ENCODE assay signal across 10 cellular contexts in genomic region chr16:50354629-50355456, GRCh38. TPM values are rescaled to one million over a fixed set of nuclear protein-coding genes. Genes with fewer than 3 reads are reported as not detected.
A peak's percentile ranks its signal among the peaks of the same experiment; 100 is the strongest.
DNase-seq lines count a peak whose midpoint lies in the region; ATAC-seq and TF ChIP-seq lines count a peak whose summit lies in the region.
"Had no signal": no experiment of that assay in that cellular context is flagged by ENCODE, and none has a peak within 500 bp of the region (broad histone marks: within the 10 kb centered on the region; RNA-seq: fewer than 3 reads in every experiment).

No MANE protein-coding gene starts in this region.

- TF ChIP-seq POLR2A in tibial nerve (IDR thresholded peaks at IDR 0.05) = no peak

- BruUV-seq in PC-3 (replicated peaks; lab: Mats Ljungman, UMichigan) = no TSS peak

- H3K27me3 Mint-ChIP-seq in activated CD8-positive, alpha-beta T cell treated with anti-CD3 and anti-CD28 coated beads for 36 hours = no peaks in the 10 kb centered on the region
- H3K27me3 Mint-ChIP-seq in activated CD8-positive, alpha-beta T cell treated with anti-CD3 and anti-CD28 coated beads, Interleukin-2, amount 10 ng/mL, durations not matched to agents 7 days and 5 days (ENCODE audit: low read depth) = no peaks in the 10 kb centered on the region
- H3K27me3 Mint-ChIP-seq: naive B cell had no signal

- WGBS in tibial nerve, 2 donors = 68 to 74% methylated on average over 11 of the region's 11 CpGs

- H3K4me3 ChIP-seq in PC-3 (ENCODE audit: low read length) (no peak overlapping the region), tibial nerve (no peak overlapping the region)

- no peaks in the 10 kb centered on the region for H3F3A ChIP-seq in PC-3 (ENCODE audit: low read length, unreplicated experiment)

- no peak for ATAC-seq in activated CD8-positive, alpha-beta T cell treated with anti-CD3 and anti-CD28 coated beads for 36 hours
- no peak for ATAC-seq in activated CD8-positive, alpha-beta T cell treated with anti-CD3 and anti-CD28 coated beads, Interleukin-2, amount 10 ng/mL, durations not matched to agents 7 days and 5 days
- ATAC-seq in PC-3 (no peak), HG03342 (IDR thresholded peaks at IDR 0.05; ENCODE audit: unreplicated experiment) (no peak), GM21528 (IDR thresholded peaks at IDR 0.05; ENCODE audit: low FRiP score, unreplicated experiment) (no peak)

- H3K4me3 Mint-ChIP-seq in activated CD8-positive, alpha-beta T cell treated with anti-CD3 and anti-CD28 coated beads for 36 hours = no peak overlapping the region
- H3K4me3 Mint-ChIP-seq in activated CD8-positive, alpha-beta T cell treated with anti-CD3 and anti-CD28 coated beads, Interleukin-2, amount 10 ng/mL, durations not matched to agents 7 days and 5 days = no peak overlapping the region
- H3K4me3 Mint-ChIP-seq: naive B cell; T-helper 1 cell treated with Interleukin-12 subunit alpha and Interleukin-12 subunit beta and Interleukin-4 antibody, amounts not matched to agents 30 μg/mL and 1 μg/mL, for 36 hours had no signal

- H3K9me3 Mint-ChIP-seq in activated CD8-positive, alpha-beta T cell treated with anti-CD3 and anti-CD28 coated beads for 36 hours = no peaks in the 10 kb centered on the region
- H3K9me3 Mint-ChIP-seq in activated CD8-positive, alpha-beta T cell treated with anti-CD3 and anti-CD28 coated beads, Interleukin-2, amount 10 ng/mL, durations not matched to agents 7 days and 5 days (ENCODE audit: insufficient read depth) = no peaks in the 10 kb centered on the region
- H3K9me3 Mint-ChIP-seq: naive B cell; T-helper 1 cell treated with Interleukin-12 subunit alpha and Interleukin-12 subunit beta and Interleukin-4 antibody, amounts not matched to agents 30 μg/mL and 1 μg/mL, for 36 hours had no signal

- no peak overlapping the region for H2AFZ ChIP-seq in PC-3 (ENCODE audit: low read length)

- no peaks in the 10 kb centered on the region for H3K9me2 ChIP-seq in PC-3 (replicated peaks; ENCODE audit: low read length)

- H3K9me3 ChIP-seq in PC-3 (ENCODE audit: low read length) (0 out of 2 replicates have a peak, but pooled peaks cover 5% of the 10 kb centered on the region), tibial nerve (no peaks in the 10 kb centered on the region)

- H3K36me3 Mint-ChIP-seq in activated CD8-positive, alpha-beta T cell treated with anti-CD3 and anti-CD28 coated beads for 36 hours (ENCODE audit: low read depth) = peaks cover 42% of the 10 kb centered on the region
- peaks cover 59% of the 10 kb centered on the region for H3K36me3 Mint-ChIP-seq in activated CD8-positive, alpha-beta T cell treated with anti-CD3 and anti-CD28 coated beads, Interleukin-2, amount 10 ng/mL, durations not matched to agents 7 days and 5 days (ENCODE audit: low read depth)

- no peak for DNase-seq in activated CD8-positive, alpha-beta T cell treated with anti-CD3 and anti-CD28 coated beads for 36 hours
- DNase-seq in activated CD8-positive, alpha-beta T cell treated with anti-CD3 and anti-CD28 coated beads, Interleukin-2, amount 10 ng/mL, durations not matched to agents 7 days and 5 days = no peak
- DNase-seq in PC-3 (peak; percentile 16), fibroblast of peridontal ligament (ENCODE audit: extremely low read depth) (peak; percentile 42), tibial nerve (ENCODE audit: low spot score in 2 of 2) (no peak), cerebellar cortex (ENCODE audit: low spot score) (no peak)
- DNase-seq: naive B cell had no signal

- 0 out of 2 replicates have a peak, but pooled peaks cover under 1% of the 10 kb centered on the region for H4K20me1 ChIP-seq in PC-3 (ENCODE audit: low read length)

- H3K27ac ChIP-seq in PC-3 (ENCODE audit: low read length) (no peak overlapping the region), tibial nerve (peak overlapping the region in 1 of 4 donors; percentile 21)

- no peak for TF ChIP-seq EP300 in tibial nerve (IDR thresholded peaks at IDR 0.05)

- TF ChIP-seq CTCF in activated CD8-positive, alpha-beta T cell treated with anti-CD3 and anti-CD28 coated beads for 36 hours (IDR thresholded peaks at IDR 0.05) = peak; percentile 92
- TF ChIP-seq CTCF in PC-3 (conservative IDR thresholded peaks at IDR 0.05; ENCODE audit: low read depth, low read length) (peak; percentile 57), tibial nerve (IDR thresholded peaks at IDR 0.05) (peak; percentile 29 to 57 (median 47))

- POLR2A ChIA-PET in activated CD8-positive, alpha-beta T cell treated with anti-CD3 and anti-CD28 coated beads for 36 hours (lab: Charles Lee) = interaction anchor here (1.3 to 2.7 kb wide), 2 partner anchors 28 to 32 kb away, joined by 4 to 8 read pairs; no protein-coding TSS in a partner anchor
- POLR2A ChIA-PET in activated CD8-positive, alpha-beta T cell treated with anti-CD3 and anti-CD28 coated beads, Interleukin-2, amount 10 ng/mL, durations not matched to agents 7 days and 5 days (lab: Charles Lee) = interaction anchor here (0.6 to 2.0 kb wide), 7 partner anchors 10 to 332 kb away, joined by 3 to 17 read pairs (median 4); no protein-coding TSS in a partner anchor
- POLR2A ChIA-PET in PC-3 (lab: Charles Lee; ENCODE audit: unreplicated experiment) = no interaction called here

- H3K27ac Mint-ChIP-seq in activated CD8-positive, alpha-beta T cell treated with anti-CD3 and anti-CD28 coated beads for 36 hours = peak overlapping the region; percentile 13
- H3K27ac Mint-ChIP-seq in activated CD8-positive, alpha-beta T cell treated with anti-CD3 and anti-CD28 coated beads, Interleukin-2, amount 10 ng/mL, durations not matched to agents 7 days and 5 days = no peak overlapping the region
- H3K27ac Mint-ChIP-seq: T-helper 1 cell treated with Interleukin-12 subunit alpha and Interleukin-12 subunit beta and Interleukin-4 antibody, amounts not matched to agents 30 μg/mL and 1 μg/mL, for 36 hours had no signal

- intact Hi-C loops in activated CD8-positive, alpha-beta T cell treated with anti-CD3 and anti-CD28 coated beads for 36 hours (cut with micrococcal nuclease) = loop anchor here (10.0 kb wide), 1 partner anchor 140 kb away; no protein-coding TSS in a partner anchor
- intact Hi-C loops in PC-3 (cut with micrococcal nuclease) = loop anchor here (5.0 kb wide), 1 partner anchor 143 kb away; no protein-coding TSS in a partner anchor

- H3K27me3 ChIP-seq in PC-3 (ENCODE audit: low read length) = no peaks in the 10 kb centered on the region
- no peaks in the 10 kb centered on the region for H3K27me3 ChIP-seq in tibial nerve

- H3K36me3 ChIP-seq in PC-3 (ENCODE audit: low read depth, low read length) = peaks cover 56% of the 10 kb centered on the region
- peaks cover 0 to 67% (median 0%) of the 10 kb centered on the region in 3 donors for H3K36me3 ChIP-seq in tibial nerve

- peaks cover 14% of the 10 kb centered on the region for H3K79me2 ChIP-seq in PC-3 (ENCODE audit: low read length)

- CTCF ChIA-PET in activated CD8-positive, alpha-beta T cell treated with anti-CD3 and anti-CD28 coated beads for 36 hours (lab: Charles Lee) = interaction anchor here (0.6 to 11.6 kb wide), 42 partner anchors 14 to 452 kb away, joined by 3 to 266 read pairs (median 4); partner anchors contain the start of genes BRD7 and CNEP1R1
- CTCF ChIA-PET in activated CD8-positive, alpha-beta T cell treated with anti-CD3 and anti-CD28 coated beads, Interleukin-2, amount 10 ng/mL, durations not matched to agents 7 days and 5 days (lab: Charles Lee) = interaction anchor here (0.6 to 13.2 kb wide), 38 partner anchors 8 to 452 kb away, joined by 3 to 439 read pairs (median 6); partner anchors contain the start of genes ADCY7, BRD7, CNEP1R1 and HEATR3
- CTCF ChIA-PET in PC-3 (lab: Charles Lee) = interaction anchor here (0.6 to 0.9 kb wide), 6 partner anchors 143 to 310 kb away, joined by 3 to 7 read pairs (median 3); no protein-coding TSS in a partner anchor

- H3K4me1 ChIP-seq in PC-3 (ENCODE audit: insufficient read depth, low read length) (no peaks in the 10 kb centered on the region), tibial nerve (peaks cover 0 to 17% (median 0%) of the 10 kb centered on the region in 4 donors)

- peaks cover 23% of the 10 kb centered on the region for H3K4me1 Mint-ChIP-seq in activated CD8-positive, alpha-beta T cell treated with anti-CD3 and anti-CD28 coated beads for 36 hours (ENCODE audit: low read depth)
- H3K4me1 Mint-ChIP-seq in activated CD8-positive, alpha-beta T cell treated with anti-CD3 and anti-CD28 coated beads, Interleukin-2, amount 10 ng/mL, durations not matched to agents 7 days and 5 days (ENCODE audit: low read depth) = peaks cover 30% of the 10 kb centered on the region

- no peak overlapping the region for H3K4me2 ChIP-seq in PC-3 (ENCODE audit: low read length)

- no peak overlapping the region for H3K9ac ChIP-seq in PC-3 (ENCODE audit: low read length)

RNA-seq across cellular contexts. Expression of gene BRD7, which starts 13.9 kb away (rescaled TPM):
- total RNA-seq in activated CD8-positive, alpha-beta T cell treated with anti-CD3 and anti-CD28 coated beads for 36 hours = 10 to 100 TPM; 76.2 to 93.4 TPM
- 10 to 100 TPM; 88.9 to 90.4 TPM for total RNA-seq in activated CD8-positive, alpha-beta T cell treated with anti-CD3 and anti-CD28 coated beads, Interleukin-2, amount 10 ng/mL, durations not matched to agents 7 days and 5 days
- total RNA-seq in PC-3 (2014; rRNA removed) (38.4 and 40.0 TPM in 2 replicates), tibial nerve (10 to 100 TPM; 35.4 to 55.7 (median 41.6) TPM)

Comparison
In these comparisons a context has a peak if more than half of its experiments do, and no peak if none do; other contexts are left out.
1. DNase-seq: peak in PC-3 (single experiment) and fibroblast of peridontal ligament (single experiment); none in activated CD8-positive, alpha-beta T cell treated with anti-CD3 and anti-CD28 coated beads for 36 hours (single experiment), activated CD8-positive, alpha-beta T cell treated with anti-CD3 and anti-CD28 coated beads, Interleukin-2, amount 10 ng/mL, durations not matched to agents 7 days and 5 days (single experiment), tibial nerve (0 of 2) and cerebellar cortex (single experiment).
2. Peak in every context shown above with its lines, with median percentiles within 50 percentile points of each other: CTCF ChIP-seq.